8 cellular contexts compared by ENCODE assay signal in the genomic region with DNA sequence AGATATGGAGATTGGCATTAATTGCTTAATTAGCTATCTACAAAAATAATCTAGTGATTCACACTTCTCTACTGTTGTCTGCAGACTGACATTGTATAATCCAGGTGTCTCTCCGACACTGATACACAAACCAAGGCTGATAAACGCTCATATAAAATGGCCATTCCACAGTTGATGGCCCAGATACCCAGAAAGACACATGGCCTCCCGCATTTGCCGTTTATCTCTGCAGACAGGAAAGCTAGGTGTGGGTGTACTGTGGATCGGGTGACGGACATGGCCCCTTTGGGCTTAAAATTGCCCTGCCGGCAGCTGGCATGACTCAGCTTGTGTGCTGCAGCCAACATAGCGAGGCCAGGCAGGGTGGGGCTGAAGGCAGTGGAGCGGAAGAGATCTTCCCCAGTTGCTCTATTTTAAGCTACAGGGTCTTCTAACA. TPM values are rescaled to one million over a fixed set of nuclear protein-coding genes. Genes with fewer than 3 reads are reported as not detected.
DNase-seq lines count a peak whose midpoint lies in the region; ATAC-seq and TF ChIP-seq lines count a peak whose summit lies in the region.

No MANE protein-coding gene starts in this region.

- ATAC-seq in GM18867 (IDR thresholded peaks at IDR 0.05; ENCODE audit: unreplicated experiment): peak; percentile 49
- peak; percentile 55 for ATAC-seq in HG03025 (IDR thresholded peaks at IDR 0.05; ENCODE audit: low FRiP score, unreplicated experiment)
- ATAC-seq in WTC11: peak; percentile 49

- peak overlapping the region; percentile 10; the same call in 1 of the 2 replicates for H3K27ac Mint-ChIP-seq in WTC11

- POLR2A ChIA-PET in WTC11 (lab: Charles Lee): interaction anchor here (0.6 to 1.6 kb wide), 3 partner anchors 13 to 26 kb away, joined by 3 to 9 read pairs (median 6); partner anchors contain the start of gene PMAIP1

- H3K4me1 Mint-ChIP-seq in WTC11: peaks cover 18% of the 10 kb centered on the region

- TF ChIP-seq CTCF in BE2C (IDR thresholded peaks at IDR 0.05; ENCODE audit: low read depth, low read length) (no peak), WTC11 (IDR thresholded peaks at IDR 0.05) (no peak), GM13977 (IDR thresholded peaks at IDR 0.05; ENCODE audit: extremely low read depth, insufficient read depth, missing control alignments) (no peak)

- DNase-seq in BE2C: peak; percentile 74
- DNase-seq in NCI-H2081 (lab: John Stamatoyannopoulos, UW): peak; percentile 72 to 79
- DNase-seq in WTC11 (ENCODE audit: low spot score): no peak
- peak; percentile 85 for DNase-seq in kidney tubule cell (ENCODE audit: low spot score)
- no peak for DNase-seq in GM13977 (ENCODE audit: low spot score)
- DNase-seq in activated CD4-positive, alpha-beta T cell treated with anti-CD3 and anti-CD28 coated beads for 4 hours: no peak

- peaks cover 3% of the 10 kb centered on the region; the same call in 1 of the 2 replicates for H3K4me1 ChIP-seq in BE2C

- no peaks in the 10 kb centered on the region for H3K9me3 ChIP-seq in BE2C

- in situ Hi-C loops in GM13977 (cut with MboI; ENCODE audit: low pct_unique_long_range_greater_than_20kb, low sequenced_read_pairs, unreplicated experiment): no loop called here

- no peaks in the 10 kb centered on the region; the same call in 1 of the 2 replicates for H3K27me3 Mint-ChIP-seq in WTC11 (ENCODE audit: low read depth)

- no peaks in the 10 kb centered on the region for H3K9me3 Mint-ChIP-seq in WTC11

- no peak overlapping the region for H3K4me3 ChIP-seq in BE2C (ENCODE audit: low read depth, low read length)

- no peaks in the 10 kb centered on the region for H3K27me3 ChIP-seq in BE2C

- CTCF ChIA-PET in WTC11 (lab: Charles Lee): interaction anchor here (0.5 to 1.9 kb wide), 5 partner anchors 77 to 287 kb away, joined by 3 to 6 read pairs (median 4); no protein-coding TSS in a partner anchor

- no peak overlapping the region for H3K4me3 Mint-ChIP-seq in WTC11

- H3K36me3 ChIP-seq in BE2C: no peaks in the 10 kb centered on the region

- H3K36me3 Mint-ChIP-seq in WTC11: no peaks in the 10 kb centered on the region

TF ChIP-seq in WTC11, 78 proteins besides CTCF, POLR2A, EP300 and RAD21:
- no peak for TF ChIP-seq SMAD4 (CRISPR knock-in tag; IDR thresholded peaks at IDR 0.05)
- TF ChIP-seq ETV6 (CRISPR knock-in tag; IDR thresholded peaks at IDR 0.05): no peak
- TF ChIP-seq, protein P1, sequence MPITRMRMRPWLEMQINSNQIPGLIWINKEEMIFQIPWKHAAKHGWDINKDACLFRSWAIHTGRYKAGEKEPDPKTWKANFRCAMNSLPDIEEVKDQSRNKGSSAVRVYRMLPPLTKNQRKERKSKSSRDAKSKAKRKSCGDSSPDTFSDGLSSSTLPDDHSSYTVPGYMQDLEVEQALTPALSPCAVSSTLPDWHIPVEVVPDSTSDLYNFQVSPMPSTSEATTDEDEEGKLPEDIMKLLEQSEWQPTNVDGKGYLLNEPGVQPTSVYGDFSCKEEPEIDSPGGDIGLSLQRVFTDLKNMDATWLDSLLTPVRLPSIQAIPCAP (CRISPR knock-in tag; IDR thresholded peaks at IDR 0.05): no peak
- no peak for TF ChIP-seq ESRRA (CRISPR knock-in tag; IDR thresholded peaks at IDR 0.05; ENCODE audit: borderline replicate concordance)
- TF ChIP-seq NR3C1 (CRISPR knock-in tag; conservative IDR thresholded peaks at IDR 0.05; ENCODE audit: low read depth): no peak
- TF ChIP-seq NR1H2 (CRISPR knock-in tag; IDR thresholded peaks at IDR 0.05): no peak

RNA-seq across cellular contexts. Expression of gene PMAIP1, which starts 18.5 kb away (rescaled TPM):
- 21.2 TPM for polyA plus RNA-seq in BE2C (2012; ENCODE audit: insufficient read depth, insufficient read length, low read depth)
- 152 to 162 TPM (median 161 TPM) in 3 replicates for total RNA-seq in WTC11 (2021)

Comparison
In these comparisons a context has a peak if more than half of its experiments do, and no peak if none do; other contexts are left out.
1. DNase-seq: peak in BE2C (single experiment), NCI-H2081 (2 of 2) and kidney tubule cell (single experiment); none in WTC11 (single experiment), GM13977 (single experiment) and activated CD4-positive, alpha-beta T cell treated with anti-CD3 and anti-CD28 coated beads for 4 hours (0 of 2).
2. Peak in every context shown above with its lines, with median percentiles within 50 percentile points of each other: ATAC-seq.